Comparison of ENCODE assay signal across 23 cellular contexts in genomic region chr19:2157452-2157851, GRCh38.
"Had no signal": no experiment of that assay in that cellular context is flagged by ENCODE, and none has a peak within 500 bp of the region (broad histone marks: within the 10 kb centered on the region; RNA-seq: fewer than 3 reads in every experiment).

No MANE protein-coding gene starts in this region.

- ATAC-seq: activated CD8-positive, alpha-beta memory T cell treated with anti-CD3 and anti-CD28 coated beads, Interleukin-2, amount 10 ng/mL, durations not matched to agents 7 days and 5 days; activated CD8-positive, alpha-beta T cell treated with anti-CD3 and anti-CD28 coated beads, Interleukin-2, amount 10 ng/mL, durations not matched to agents 7 days and 5 days; foreskin keratinocyte; heart right ventricle; naive thymus-derived CD4-positive, alpha-beta T cell; right cardiac atrium; stimulated activated naive CD8-positive, alpha-beta T cell treated with anti-CD3 and anti-CD28 coated beads, Interleukin-15, amount 100 ng/mL, for 72 hours; upper lobe of right lung had no signal

- H3K27me3 ChIP-seq: esophagus muscularis mucosa, foreskin keratinocyte, heart right ventricle, spleen, upper lobe of right lung had no signal

- H3K4me1 ChIP-seq: upper lobe of right lung had no signal

- DNase-seq: activated CD4-positive, alpha-beta T cell treated with anti-CD3 and anti-CD28 coated beads, Interleukin-2, amount 50 U/mL, for 1 hour; activated CD4-positive, CD25-positive, alpha-beta regulatory T cell treated with anti-CD3 and anti-CD28 coated beads, Interleukin-2, amount 50 U/mL, for 72 hours; activated CD8-positive, alpha-beta memory T cell treated with anti-CD3 and anti-CD28 coated beads, Interleukin-2, amount 10 ng/mL, durations not matched to agents 7 days and 5 days; activated CD8-positive, alpha-beta T cell treated with anti-CD3 and anti-CD28 coated beads, Interleukin-2, amount 10 ng/mL, durations not matched to agents 7 days and 5 days; activated effector memory CD4-positive, alpha-beta T cell treated with Interleukin-2 at 50 U/mL for 16 hours; activated naive CD4-positive, alpha-beta T cell treated with Interleukin-2 at 50 U/mL for 16 hours; activated T-cell treated with anti-CD3 and anti-CD28 coated beads, Interleukin-2, amount 50 U/mL, for 48 hours; anterior cingulate cortex; dermis blood vessel endothelial cell; effector CD4-positive, alpha-beta T cell; foreskin keratinocyte; heart right ventricle; midbrain; naive thymus-derived CD4-positive, alpha-beta T cell; posterior cingulate gyrus; right cardiac atrium; spleen; stimulated activated naive CD8-positive, alpha-beta T cell treated with anti-CD3 and anti-CD28 coated beads, Interleukin-15, amount 100 ng/mL, for 72 hours; substantia nigra; T-helper 2 cell; upper lobe of right lung had no signal

- H3K27ac Mint-ChIP-seq: activated CD8-positive, alpha-beta memory T cell treated with anti-CD3 and anti-CD28 coated beads, Interleukin-2, amount 10 ng/mL, durations not matched to agents 7 days and 5 days; activated CD8-positive, alpha-beta T cell treated with anti-CD3 and anti-CD28 coated beads, Interleukin-2, amount 10 ng/mL, durations not matched to agents 7 days and 5 days; activated naive CD8-positive, alpha-beta T cell; stimulated activated naive CD8-positive, alpha-beta T cell treated with anti-CD3 and anti-CD28 coated beads, Interleukin-15, amount 100 ng/mL, for 72 hours had no signal

- H3K36me3 ChIP-seq: esophagus muscularis mucosa, heart right ventricle, spleen, upper lobe of right lung had no signal

- H3K9me3 ChIP-seq: esophagus muscularis mucosa, heart right ventricle, spleen, upper lobe of right lung had no signal

- H3K9me3 Mint-ChIP-seq: naive thymus-derived CD4-positive, alpha-beta T cell; stimulated activated naive CD8-positive, alpha-beta T cell treated with anti-CD3 and anti-CD28 coated beads, Interleukin-15, amount 100 ng/mL, for 72 hours had no signal

- H3K27me3 Mint-ChIP-seq: activated CD8-positive, alpha-beta memory T cell treated with anti-CD3 and anti-CD28 coated beads, Interleukin-2, amount 10 ng/mL, durations not matched to agents 7 days and 5 days; activated naive CD8-positive, alpha-beta T cell; naive thymus-derived CD4-positive, alpha-beta T cell; stimulated activated naive CD8-positive, alpha-beta T cell treated with anti-CD3 and anti-CD28 coated beads, Interleukin-15, amount 100 ng/mL, for 72 hours had no signal

- H3K27ac ChIP-seq: esophagus muscularis mucosa, foreskin keratinocyte, heart right ventricle, spleen, upper lobe of right lung had no signal

- H3K4me3 ChIP-seq: esophagus muscularis mucosa, heart right ventricle, spleen, upper lobe of right lung had no signal

- H3K36me3 Mint-ChIP-seq: activated CD8-positive, alpha-beta memory T cell treated with anti-CD3 and anti-CD28 coated beads, Interleukin-2, amount 10 ng/mL, durations not matched to agents 7 days and 5 days; activated naive CD8-positive, alpha-beta T cell; naive thymus-derived CD4-positive, alpha-beta T cell had no signal

- H3K4me3 Mint-ChIP-seq: activated CD8-positive, alpha-beta memory T cell treated with anti-CD3 and anti-CD28 coated beads, Interleukin-2, amount 10 ng/mL, durations not matched to agents 7 days and 5 days; activated CD8-positive, alpha-beta T cell treated with anti-CD3 and anti-CD28 coated beads, Interleukin-2, amount 10 ng/mL, durations not matched to agents 7 days and 5 days; activated naive CD8-positive, alpha-beta T cell; naive thymus-derived CD4-positive, alpha-beta T cell; stimulated activated naive CD8-positive, alpha-beta T cell treated with anti-CD3 and anti-CD28 coated beads, Interleukin-15, amount 100 ng/mL, for 72 hours had no signal
